ENCODE assay signal across 17 cellular contexts in genomic region chr18:44904768-44905167, GRCh38.
"Had no signal": no experiment of that assay in that cellular context is flagged by ENCODE, and none has a peak within 500 bp of the region (broad histone marks: within the 10 kb centered on the region; RNA-seq: fewer than 3 reads in every experiment).

No MANE protein-coding gene starts in this region.

- H3K27me3 Mint-ChIP-seq: stimulated activated memory B cell treated with anti-CD40 and anti-IgM and Interleukin-4, amounts not matched to agents 10 μg/mL and 1 μg/mL and 100 μg/mL, for 72 hours had no signal

- ATAC-seq: left ventricle myocardium superior; lower lobe of right lung; natural killer cell; right cardiac atrium; stimulated activated memory B cell treated with anti-CD40 and anti-IgM and Interleukin-4, amounts not matched to agents 10 μg/mL and 1 μg/mL and 100 μg/mL, for 72 hours had no signal

- H3K36me3 ChIP-seq: lower lobe of right lung, ovary, sigmoid colon, stomach, thyroid gland, vagina had no signal

- H3K36me3 Mint-ChIP-seq: natural killer cell had no signal

- H3K27ac ChIP-seq: lower lobe of right lung, ovary, psoas muscle, sigmoid colon, stomach, thyroid gland, vagina had no signal

- H3K4me1 ChIP-seq: lower lobe of right lung, thyroid gland had no signal

- H3K4me3 ChIP-seq: lower lobe of right lung, ovary, psoas muscle, sigmoid colon, stomach, thyroid gland, vagina had no signal

- H3K27me3 ChIP-seq: ovary, sigmoid colon, stomach, thyroid gland, vagina had no signal

- H3K9me3 Mint-ChIP-seq: natural killer cell had no signal

- H3K27ac Mint-ChIP-seq: natural killer cell; stimulated activated memory B cell treated with anti-CD40 and anti-IgM and Interleukin-4, amounts not matched to agents 10 μg/mL and 1 μg/mL and 100 μg/mL, for 72 hours had no signal

- DNase-seq: cortex of kidney; head of caudate nucleus; left ventricle myocardium superior; lower lobe of right lung; natural killer cell; occipital lobe; ovary; posterior cingulate gyrus; psoas muscle; right cardiac atrium; sigmoid colon; stimulated activated CD4-positive, alpha-beta T cell treated with anti-CD3 and anti-CD28 coated beads, Interleukin-2, amount 100 ng/mL, for 24 hours; stimulated activated CD4-positive, alpha-beta T cell treated with anti-CD3 and anti-CD28 coated beads, Interleukin-4, amount 100 ng/mL, for 24 hours; stomach; thyroid gland had no signal

- H3K4me3 Mint-ChIP-seq: natural killer cell; stimulated activated memory B cell treated with anti-CD40 and anti-IgM and Interleukin-4, amounts not matched to agents 10 μg/mL and 1 μg/mL and 100 μg/mL, for 72 hours had no signal
